In genomic region chr22:20507253-20508066, GRCh38 we compare ENCODE assay signal across 8 cellular contexts. TPM values are rescaled to one million over a fixed set of nuclear protein-coding genes. Genes with fewer than 3 reads are reported as not detected.
DNase-seq lines count a peak whose midpoint lies in the region; FAIRE-seq and TF ChIP-seq lines count a peak whose summit lies in the region.

MED15 (plus strand) TSS chr22:20507610; CDS start chr22:20507679, 69 bp downstream.

- no peaks in the 10 kb centered on the region for H3K27me3 ChIP-seq in MG63
- no peaks in the 10 kb centered on the region for H3K27me3 ChIP-seq in SJCRH30
- H3K27me3 ChIP-seq in neuronal stem cell (ENCODE audit: control insufficient read depth in 3 of 3, insufficient read depth in 3 of 3, low read depth in 1 of 3, low read length in 3 of 3) = no peaks in the 10 kb centered on the region

- peak within 1 kb of the TSS; percentile 94 for H3K9ac ChIP-seq in neuronal stem cell (ENCODE audit: low read depth, low read length, poor library complexity)

- peak within 1 kb of the TSS; percentile 92 for H3K4me2 ChIP-seq in neuronal stem cell (ENCODE audit: insufficient read depth, low read length, poor library complexity, severe bottlenecking)

- H2BK5ac ChIP-seq in neuronal stem cell (ENCODE audit: low read length) = peak within 1 kb of the TSS; percentile 69

- peak within 1 kb of the TSS; percentile 17 for H2BK12ac ChIP-seq in neuronal stem cell (ENCODE audit: low read length)

- no peak within 1 kb of the TSS for H2BK15ac ChIP-seq in neuronal stem cell (ENCODE audit: low read length)

- H3K27ac ChIP-seq in SJCRH30 = peak within 1 kb of the TSS; percentile 86
- peak within 1 kb of the TSS; percentile 75 for H3K27ac ChIP-seq in neuronal stem cell (replicated peaks; ENCODE audit: low read length)

- peak within 1 kb of the TSS; percentile 89 for H4K8ac ChIP-seq in neuronal stem cell (ENCODE audit: low read depth, low read length)

- H3K9me3 ChIP-seq in MG63 (no peaks in the 10 kb centered on the region), SJCRH30 (replicated peaks) (no peaks in the 10 kb centered on the region), neuronal stem cell (replicated peaks in 1 of 2; ENCODE audit: control insufficient read depth in 2 of 2, insufficient read depth in 1 of 2, low read depth in 1 of 2, low read length in 2 of 2) (no peaks in the 10 kb centered on the region)

- peak within 1 kb of the TSS; percentile 87 for H2AFZ ChIP-seq in neuronal stem cell (ENCODE audit: low read length)

- H3K4me1 ChIP-seq in SJCRH30 (peaks cover 12% of the 10 kb centered on the region; the same call in 1 of the 2 replicates), neuronal stem cell (ENCODE audit: control insufficient read depth in 2 of 2, insufficient read depth in 1 of 2, low read depth in 1 of 2, low read length in 2 of 2) (peaks cover 10 to 17% of the 10 kb centered on the region in 2 donors)

- peak within 1 kb of the TSS; percentile 96 for H3K18ac ChIP-seq in neuronal stem cell (ENCODE audit: low read length)

- peak within 1 kb of the TSS; percentile 91 for H3K4me3 ChIP-seq in MG63
- peak within 1 kb of the TSS; percentile 91 for H3K4me3 ChIP-seq in SJCRH30
- H3K4me3 ChIP-seq in neuronal stem cell (ENCODE audit: low read length in 2 of 2) = peak within 1 kb of the TSS; percentile 70 to 97

- no peak within 1 kb of the TSS for H3K4ac ChIP-seq in neuronal stem cell (ENCODE audit: low read length)

- peaks cover 17% of the 10 kb centered on the region for H3K79me1 ChIP-seq in neuronal stem cell (ENCODE audit: low read depth, low read length)

- peak within 1 kb of the TSS; percentile 89 for H2AK5ac ChIP-seq in neuronal stem cell (ENCODE audit: low read depth, low read length)

- H3K23ac ChIP-seq in neuronal stem cell (ENCODE audit: low read depth, low read length, poor library complexity) = peak within 1 kb of the TSS; percentile 100

- peak; percentile 94 for DNase-seq in ELF-1 (ENCODE audit: low read depth, low spot score)
- DNase-seq in H4 (ENCODE audit: low spot score) = peak; percentile 77
- peak; percentile 91 for DNase-seq in MG63
- DNase-seq in SJCRH30 = peak; percentile 95
- peak; percentile 76 for DNase-seq in activated gamma-delta T cell treated with anti-CD3 and anti-CD28 coated beads, Interleukin-2, amount 50 U/mL, for 16 hours (ENCODE audit: low read depth)
- peak; percentile 73 to 83 for DNase-seq in frontal cortex (ENCODE audit: low spot score in 2 of 2)
- DNase-seq in neuronal stem cell (ENCODE audit: low spot score) = peak; percentile 79

- H3K36me3 ChIP-seq in MG63 = peaks cover 20% of the 10 kb centered on the region
- no peaks in the 10 kb centered on the region for H3K36me3 ChIP-seq in SJCRH30
- H3K36me3 ChIP-seq in neuronal stem cell (replicated peaks in 1 of 2; ENCODE audit: control insufficient read depth in 2 of 2, insufficient read depth in 2 of 2, low read length in 2 of 2) = peaks cover 2 to 18% of the 10 kb centered on the region in 2 donors

- no peak for TF ChIP-seq CTCF in subcutaneous adipose tissue (IDR thresholded peaks at IDR 0.05; ENCODE audit: low read depth)

- H4K91ac ChIP-seq in neuronal stem cell (ENCODE audit: low read depth, low read length, poor library complexity) = no peak within 1 kb of the TSS

- WGBS in neuronal stem cell (ENCODE audit: extremely low coverage in 2 of 2, insufficient read length in 2 of 2, insufficient replicate concordance in 1 of 2), 2 donors = no CpG with 5 or more reads among the region's 58 CpGs

- H2BK120ac ChIP-seq in neuronal stem cell (ENCODE audit: low read depth, low read length) = peak within 1 kb of the TSS; percentile 83

- H3K14ac ChIP-seq in neuronal stem cell (ENCODE audit: low read length) = peak within 1 kb of the TSS; percentile 95

- FAIRE-seq in frontal cortex (lab: Jason Lieb, UNC) = no peak

RNA-seq across cellular contexts. Expression of gene MED15, which starts in this region (rescaled TPM):
- 5.7 and 9.1 TPM in 2 replicates for total RNA-seq in H4 (2014; rRNA removed; shearing (Covaris generic))
- 17.2 and 34.0 TPM in 2 replicates for total RNA-seq in MG63 (2014; rRNA removed; shearing (Covaris generic); ENCODE audit: low replicate concordance)
- total RNA-seq in SJCRH30 (2014; rRNA removed; shearing (Covaris generic)) = 14.7 and 15.2 TPM in 2 replicates
- total RNA-seq in frontal cortex = 13.0 TPM
- 35.8 TPM for polyA plus RNA-seq in neuronal stem cell (2013, experiment 1 of 2)
- polyA plus RNA-seq in neuronal stem cell (2013, experiment 2 of 2) = 36.1 TPM
- total RNA-seq in subcutaneous adipose tissue = 10 to 100 TPM; 35.1 to 88.9 (median 49.9) TPM

Comparison
In these comparisons a context has a peak if more than half of its experiments do, and no peak if none do; other contexts are left out.
1. Peak in every context shown above with its lines: DNase-seq, H3K4me3 ChIP-seq and H3K27ac ChIP-seq.